In the genomic region with DNA sequence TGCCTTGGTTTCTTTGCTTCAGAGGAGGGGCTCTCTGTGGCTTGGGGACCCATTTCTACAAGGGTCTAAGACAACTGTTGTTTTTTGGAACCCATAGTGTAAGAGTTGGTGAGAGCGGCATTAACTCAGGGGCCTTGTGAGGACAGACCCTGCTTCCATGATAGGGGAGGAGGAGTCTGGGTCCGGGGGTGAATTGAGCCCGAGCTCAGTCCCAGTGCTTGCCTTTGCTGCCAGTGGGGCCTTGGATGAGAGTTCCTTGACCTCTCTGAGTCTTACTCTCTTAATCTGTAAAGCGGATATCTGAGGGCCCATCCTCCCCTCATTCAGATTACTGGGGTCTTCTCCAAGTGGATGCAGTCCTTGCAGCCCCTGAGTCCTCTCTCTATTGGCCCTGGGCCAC, we compare ENCODE assay signal across 13 cellular contexts.
DNase-seq lines count a peak whose midpoint lies in the region; ATAC-seq and TF ChIP-seq lines count a peak whose summit lies in the region.
"Had no signal": no experiment of that assay in that cellular context is flagged by ENCODE, and none has a peak within 500 bp of the region (broad histone marks: within the 10 kb centered on the region; RNA-seq: fewer than 3 reads in every experiment).

No MANE protein-coding gene starts in this region.

- H4K20me1 ChIP-seq in neural progenitor cell (ENCODE audit: low read depth): no peaks in the 10 kb centered on the region

- intact Hi-C loops in CD8-positive, alpha-beta T cell (cut with DNase I, micrococcal nuclease): loop anchor here (2.0 to 5.0 kb wide), 2 partner anchors 270 to 271 kb away; no protein-coding TSS in a partner anchor

- H3K36me3 Mint-ChIP-seq in CD8-positive, alpha-beta T cell: peaks cover 17% of the 10 kb centered on the region
- peaks cover under 1% of the 10 kb centered on the region for H3K36me3 Mint-ChIP-seq in neural progenitor cell

- no peak overlapping the region for H2AFZ ChIP-seq in neural progenitor cell (replicated peaks)
- H2AFZ ChIP-seq: GM23248 had no signal

- no peak overlapping the region for H3K9ac ChIP-seq in neural progenitor cell
- H3K9ac ChIP-seq: GM23248 had no signal

- ATAC-seq in CD8-positive, alpha-beta T cell: no peak
- no peak for ATAC-seq in HG02642 (IDR thresholded peaks at IDR 0.05; ENCODE audit: poor library complexity, unreplicated experiment)

- no peaks in the 10 kb centered on the region for H3K27me3 ChIP-seq in CD8-positive, alpha-beta T cell (ENCODE audit: insufficient read depth, low read length)
- H3K27me3 ChIP-seq in neural progenitor cell: no peaks in the 10 kb centered on the region
- H3K27me3 ChIP-seq: BE2C had no signal

- H3K27me3 Mint-ChIP-seq in CD8-positive, alpha-beta T cell (ENCODE audit: low read depth): no peaks in the 10 kb centered on the region
- peaks cover 7% of the 10 kb centered on the region for H3K27me3 Mint-ChIP-seq in neural progenitor cell (ENCODE audit: insufficient read depth, low read depth)
- H3K27me3 Mint-ChIP-seq: CD4-positive, alpha-beta memory T cell had no signal

- H3K9me3 ChIP-seq in CD8-positive, alpha-beta T cell (ENCODE audit: low read length): peaks cover 4% of the 10 kb centered on the region
- peaks cover 5% of the 10 kb centered on the region for H3K9me3 ChIP-seq in neural progenitor cell (ENCODE audit: low read depth)

- H3K9me3 Mint-ChIP-seq in CD8-positive, alpha-beta T cell: peaks cover 2% of the 10 kb centered on the region
- peaks cover 12% of the 10 kb centered on the region for H3K9me3 Mint-ChIP-seq in neural progenitor cell

- H3K4me1 ChIP-seq in CD8-positive, alpha-beta T cell (ENCODE audit: insufficient read depth, low read length): no peaks in the 10 kb centered on the region
- H3K4me1 ChIP-seq in neural progenitor cell: peaks cover 23% of the 10 kb centered on the region

- no peak overlapping the region for H3K27ac ChIP-seq in CD8-positive, alpha-beta T cell (ENCODE audit: low read depth, low read length)
- no peak overlapping the region for H3K27ac ChIP-seq in coronary artery
- no peak overlapping the region for H3K27ac ChIP-seq in neural progenitor cell
- H3K27ac ChIP-seq: GM23248, HL-60 had no signal

- H3K4me1 Mint-ChIP-seq in CD8-positive, alpha-beta T cell (ENCODE audit: low read depth): peaks cover 12% of the 10 kb centered on the region
- peaks cover 47% of the 10 kb centered on the region for H3K4me1 Mint-ChIP-seq in neural progenitor cell

- POLR2A ChIA-PET in CD8-positive, alpha-beta T cell (lab: Charles Lee): no interaction called here

- no peak for TF ChIP-seq CTCF in CD8-positive, alpha-beta T cell (IDR thresholded peaks at IDR 0.05)
- TF ChIP-seq CTCF in coronary artery (IDR thresholded peaks at IDR 0.05) (no peak), neural progenitor cell (IDR thresholded peaks at IDR 0.05) (no peak)

- H3K27ac Mint-ChIP-seq in CD8-positive, alpha-beta T cell: peak overlapping the region; percentile 10
- H3K27ac Mint-ChIP-seq in neural progenitor cell: no peak overlapping the region

- no peak overlapping the region for H3K4me3 ChIP-seq in CD8-positive, alpha-beta T cell (ENCODE audit: low read depth, low read length)
- H3K4me3 ChIP-seq in coronary artery (no peak overlapping the region), neural progenitor cell (no peak overlapping the region)
- H3K4me3 ChIP-seq: GM23248, HAP-1, K562 had no signal

- CTCF ChIA-PET in CD8-positive, alpha-beta T cell (lab: Charles Lee): interaction anchor here (0.7 to 4.8 kb wide), 8 partner anchors 30 to 270 kb away, joined by 3 to 76 read pairs (median 6); no protein-coding TSS in a partner anchor

- no peaks in the 10 kb centered on the region for H3K79me2 ChIP-seq in neural progenitor cell (ENCODE audit: low read depth)

- no peak overlapping the region for H3K4me2 ChIP-seq in neural progenitor cell

- no peaks in the 10 kb centered on the region for H3F3A ChIP-seq in neural progenitor cell (ENCODE audit: low read depth)

- no peaks in the 10 kb centered on the region for H3K36me3 ChIP-seq in CD8-positive, alpha-beta T cell (ENCODE audit: insufficient read depth, low read length)
- H3K36me3 ChIP-seq in neural progenitor cell: peaks cover 1% of the 10 kb centered on the region
- H3K36me3 ChIP-seq: BE2C, HAP-1 had no signal

- no peak for DNase-seq in CD8-positive, alpha-beta T cell
- peak; percentile 58 for DNase-seq in coronary artery (ENCODE audit: low spot score)
- DNase-seq in neural progenitor cell (ENCODE audit: low spot score): no peak
- no peak for DNase-seq in DMS114 treated with DMSO at 0.1 percent for 48 hours (lab: John Stamatoyannopoulos, UW; ENCODE audit: unreplicated experiment)
- no peak for DNase-seq in 8988T
- DNase-seq in EL: no peak

- no peak overlapping the region for H3K4me3 Mint-ChIP-seq in CD8-positive, alpha-beta T cell
- H3K4me3 Mint-ChIP-seq in neural progenitor cell: peak overlapping the region; percentile 38
